ENCODE assay signal across 16 cellular contexts in genomic region chr2:64732153-64732552, GRCh38.
DNase-seq lines count a peak whose midpoint lies in the region; ATAC-seq, FAIRE-seq and TF ChIP-seq lines count a peak whose summit lies in the region.
"Had no signal": no experiment of that assay in that cellular context is flagged by ENCODE, and none has a peak within 500 bp of the region (broad histone marks: within the 10 kb centered on the region; RNA-seq: fewer than 3 reads in every experiment).

No MANE protein-coding gene starts in this region.

- H3K4me3 Mint-ChIP-seq in naive thymus-derived CD8-positive, alpha-beta T cell, result peak overlapping the region in 3 of 10 donors; percentile 12 to 90 (median 41)
- H3K4me3 Mint-ChIP-seq: H9 had no signal

- POLR2A ChIA-PET in naive thymus-derived CD8-positive, alpha-beta T cell (lab: Charles Lee), result interaction anchor here (0.8 to 4.7 kb wide), 4 partner anchors 17 to 86 kb away, joined by 3 to 47 read pairs (median 20); partner anchors contain the start of gene SERTAD2

- H3K9ac ChIP-seq in BLaER1 (no peak overlapping the region), Karpas-422 (ENCODE audit: low read length) (peak overlapping the region; percentile 64), keratinocyte (ENCODE audit: control insufficient read depth, extremely low read depth, insufficient read depth, low read length) (no peak overlapping the region)

- no peak for TF ChIP-seq CTCF in keratinocyte (optimal IDR thresholded peaks at IDR 0.05 in 1 of 3, IDR thresholded peaks at IDR 0.05 in 1 of 3, conservative IDR thresholded peaks at IDR 0.05 in 1 of 3; ENCODE audit: extremely low read depth in 1 of 3, insufficient read depth in 2 of 3, low read length in 3 of 3)
- no peak for TF ChIP-seq CTCF in coronary artery (IDR thresholded peaks at IDR 0.05)

- peaks cover 0 to 4% (median 0%) of the 10 kb centered on the region in 3 donors for H3K36me3 Mint-ChIP-seq in naive thymus-derived CD8-positive, alpha-beta T cell

- H3K36me3 ChIP-seq in BLaER1 (no peaks in the 10 kb centered on the region), Karpas-422 (ENCODE audit: insufficient read depth, low read length) (peaks cover 5% of the 10 kb centered on the region; the same call in 1 of the 2 replicates), keratinocyte (ENCODE audit: control insufficient read depth in 2 of 2, extremely low read depth in 1 of 2, insufficient read depth in 2 of 2, low read length in 2 of 2) (no peaks in the 10 kb centered on the region)

- H4K20me1 ChIP-seq in BLaER1, result no peaks in the 10 kb centered on the region
- H4K20me1 ChIP-seq in Karpas-422 (ENCODE audit: insufficient read depth, low read depth, low read length), result no peaks in the 10 kb centered on the region
- H4K20me1 ChIP-seq in keratinocyte (ENCODE audit: control insufficient read depth, extremely low read depth, insufficient read depth, low read length), result no peaks in the 10 kb centered on the region

- H3K9me3 ChIP-seq in BLaER1, result no peaks in the 10 kb centered on the region
- H3K9me3 ChIP-seq in Karpas-422 (ENCODE audit: low read length), result no peaks in the 10 kb centered on the region
- H3K9me3 ChIP-seq in keratinocyte (ENCODE audit: control insufficient read depth, low read depth, low read length), result no peaks in the 10 kb centered on the region
- H3K9me3 ChIP-seq: Caco-2 had no signal

- dilution Hi-C loops in keratinocyte (cut with MboI; ENCODE audit: extremely low pct_ligation_motif_present, low sequenced_read_pairs), result no loop called here

- peak overlapping the region; percentile 17 to 100 (median 96) for H3K27ac Mint-ChIP-seq in naive thymus-derived CD8-positive, alpha-beta T cell
- H3K27ac Mint-ChIP-seq: H9 had no signal

- no peaks in the 10 kb centered on the region for H3K9me2 ChIP-seq in Karpas-422 (replicated peaks; ENCODE audit: insufficient read depth, low read length)

- peaks cover 20 to 52% (median 41%) of the 10 kb centered on the region in 4 donors for H3K4me1 Mint-ChIP-seq in naive thymus-derived CD8-positive, alpha-beta T cell

- H2AFZ ChIP-seq in Karpas-422 (ENCODE audit: low read length) (peak overlapping the region; percentile 26), keratinocyte (ENCODE audit: control insufficient read depth, low read length) (peak overlapping the region; percentile 14)

- DNase-seq in Karpas-422 (no peak), keratinocyte (ENCODE audit: low read depth, low spot score) (no peak), coronary artery (ENCODE audit: low spot score) (no peak)
- no peak for DNase-seq in naive thymus-derived CD8-positive, alpha-beta T cell
- DNase-seq: ACHN; activated effector memory CD4-positive, alpha-beta T cell treated with anti-CD3 and anti-CD28 coated beads, Interleukin-2, amount 50 U/mL, for 16 hours; Caco-2; glutamatergic neuron; H9; NCI-H1694 treated with DMSO at 0.1 percent for 48 hours; NCI-H510A; SIG-M5 had no signal

- no peak for ATAC-seq in naive thymus-derived CD8-positive, alpha-beta T cell
- ATAC-seq in GM18511 (IDR thresholded peaks at IDR 0.05; ENCODE audit: unreplicated experiment) (no peak), GM21737 (IDR thresholded peaks at IDR 0.05; ENCODE audit: unreplicated experiment) (no peak), HG03097 (IDR thresholded peaks at IDR 0.05; ENCODE audit: low FRiP score, unreplicated experiment) (no peak)

- no peak for FAIRE-seq in keratinocyte (lab: Jason Lieb, UNC)

- H3K9me3 Mint-ChIP-seq in naive thymus-derived CD8-positive, alpha-beta T cell, result no peaks in the 10 kb centered on the region
- H3K9me3 Mint-ChIP-seq: H9 had no signal

- H3K4me1 ChIP-seq in BLaER1, result peaks cover 31% of the 10 kb centered on the region
- peaks cover 74% of the 10 kb centered on the region for H3K4me1 ChIP-seq in Karpas-422 (ENCODE audit: low read length)
- H3K4me1 ChIP-seq in keratinocyte (ENCODE audit: control insufficient read depth, extremely low read depth, insufficient read depth, low read length), result peaks cover 19% of the 10 kb centered on the region

- H3K27me3 ChIP-seq in BLaER1, result no peaks in the 10 kb centered on the region
- no peaks in the 10 kb centered on the region for H3K27me3 ChIP-seq in Karpas-422 (ENCODE audit: low read length)
- H3K27me3 ChIP-seq in keratinocyte (ENCODE audit: control insufficient read depth, extremely low read depth, insufficient read depth, low read length), result no peaks in the 10 kb centered on the region

- H3K27ac ChIP-seq in BLaER1, result no peak overlapping the region
- peak overlapping the region; percentile 98 for H3K27ac ChIP-seq in Karpas-422 (ENCODE audit: low read length)
- no peak overlapping the region for H3K27ac ChIP-seq in keratinocyte (ENCODE audit: control insufficient read depth, insufficient read depth, low read length)
- peak overlapping the region in 1 of 2 donors; percentile 40 for H3K27ac ChIP-seq in coronary artery

- H3K4me3 ChIP-seq in BLaER1, result no peak overlapping the region
- peak overlapping the region; percentile 57 for H3K4me3 ChIP-seq in Karpas-422 (ENCODE audit: low read length)
- H3K4me3 ChIP-seq in keratinocyte (ENCODE audit: control insufficient read depth in 2 of 3, extremely low read depth in 1 of 3, insufficient read depth in 2 of 3, low read depth in 1 of 3, low read length in 3 of 3), result no peak overlapping the region
- no peak overlapping the region for H3K4me3 ChIP-seq in coronary artery

- H3K27me3 Mint-ChIP-seq in naive thymus-derived CD8-positive, alpha-beta T cell, result no peaks in the 10 kb centered on the region

- no peaks in the 10 kb centered on the region for H3K9me1 ChIP-seq in keratinocyte (ENCODE audit: control insufficient read depth, extremely low read depth, insufficient read depth, low read length)

- peaks cover 63% of the 10 kb centered on the region for H3K79me2 ChIP-seq in Karpas-422 (ENCODE audit: low read length)
- no peaks in the 10 kb centered on the region for H3K79me2 ChIP-seq in keratinocyte (ENCODE audit: control insufficient read depth, insufficient read depth, low read length)

- H3K4me2 ChIP-seq in BLaER1 (peak overlapping the region; percentile 80), Karpas-422 (ENCODE audit: low read depth, low read length, poor library complexity, severe bottlenecking) (peak overlapping the region; percentile 84), keratinocyte (ENCODE audit: control insufficient read depth, extremely low read depth, insufficient read depth, low read depth, low read length) (no peak overlapping the region)
